Comparison of ENCODE assay signal across 30 cellular contexts in genomic region chr2:225725726-225726125, GRCh38.
"Had no signal": no experiment of that assay in that cellular context is flagged by ENCODE, and none has a peak within 500 bp of the region (broad histone marks: within the 10 kb centered on the region; RNA-seq: fewer than 3 reads in every experiment).

No MANE protein-coding gene starts in this region.

- H3K9me3 Mint-ChIP-seq: activated naive CD8-positive, alpha-beta T cell treated with anti-CD3 and anti-CD28 coated beads, Interleukin-2, amount 50 U/mL, for 24 hours; activated T-helper 1 cell treated with anti-CD3 and anti-CD28 coated beads, Interleukin-12 subunit alpha, Interleukin-12 subunit beta, Interleukin-2, Interleukin-4 antibody, amounts not matched to agents 30 ng/mL and 10 ng/mL and 1 ng/mL, durations not matched to agents 14 hours and 24 hours and 36 hours; central memory CD8-positive, alpha-beta T cell; type B pancreatic cell had no signal

- H3K27ac Mint-ChIP-seq: activated CD8-positive, alpha-beta T cell treated with anti-CD3 and anti-CD28 coated beads, Interleukin-2, amount 10 ng/mL, durations not matched to agents 7 days and 5 days; activated naive CD8-positive, alpha-beta T cell treated with anti-CD3 and anti-CD28 coated beads, Interleukin-2, amount 50 U/mL, for 24 hours; activated T-helper 1 cell treated with anti-CD3 and anti-CD28 coated beads, Interleukin-12 subunit alpha, Interleukin-12 subunit beta, Interleukin-2, Interleukin-4 antibody, amounts not matched to agents 30 ng/mL and 10 ng/mL and 1 ng/mL, durations not matched to agents 14 hours and 24 hours and 36 hours; immature natural killer cell; natural killer cell; progenitor cell of endocrine pancreas; type B pancreatic cell had no signal

- H3K4me2 ChIP-seq: hepatocyte had no signal

- H3K4me1 Mint-ChIP-seq: activated naive CD8-positive, alpha-beta T cell treated with anti-CD3 and anti-CD28 coated beads, Interleukin-2, amount 50 U/mL, for 24 hours; central memory CD8-positive, alpha-beta T cell; immature natural killer cell; natural killer cell had no signal

- H2AFZ ChIP-seq: hepatocyte had no signal

- H3K4me3 ChIP-seq: breast epithelium, hepatocyte, left lung, lung, spleen, thoracic aorta had no signal

- H3K27me3 Mint-ChIP-seq: progenitor cell of endocrine pancreas, type B pancreatic cell had no signal

- DNase-seq: activated CD4-positive, alpha-beta T cell treated with anti-CD3 and anti-CD28 coated beads for 1 hour; activated CD4-positive, alpha-beta T cell treated with anti-CD3 and anti-CD28 coated beads, Interleukin-2, amount 50 U/mL, for 1 hour; activated CD8-positive, alpha-beta T cell treated with anti-CD3 and anti-CD28 coated beads, Interleukin-2, amount 10 ng/mL, durations not matched to agents 7 days and 5 days; activated gamma-delta T cell; activated naive CD4-positive, alpha-beta T cell treated with anti-CD3 and anti-CD28 coated beads, Interleukin-2, amount 50 U/mL, for 16 hours; activated naive CD8-positive, alpha-beta T cell treated with anti-CD3 and anti-CD28 coated beads, Interleukin-2, amount 50 U/mL, for 24 hours; aorta; effector memory CD4-positive, alpha-beta T cell; glutamatergic neuron; immature natural killer cell; kidney glomerular epithelial cell; left lung; midbrain; natural killer cell; retina; spleen; stimulated activated CD4-positive, alpha-beta T cell treated with anti-CD3 and anti-CD28 coated beads, Interleukin-4, amount 100 ng/mL, for 24 hours; stimulated activated naive CD4-positive, alpha-beta T cell treated with Interleukin-2 at 50 U/mL for 16 hours; T-helper 9 cell had no signal

- FAIRE-seq: colon, frontal cortex had no signal

- H3K4me1 ChIP-seq: breast epithelium, left lung, spleen had no signal

- ATAC-seq: activated CD8-positive, alpha-beta T cell treated with anti-CD3 and anti-CD28 coated beads, Interleukin-2, amount 10 ng/mL, durations not matched to agents 7 days and 5 days; activated naive CD8-positive, alpha-beta T cell treated with anti-CD3 and anti-CD28 coated beads, Interleukin-2, amount 50 U/mL, for 24 hours; esophagus mucosa; left lung; natural killer cell had no signal

- H3K4me3 Mint-ChIP-seq: activated CD8-positive, alpha-beta T cell treated with anti-CD3 and anti-CD28 coated beads, Interleukin-2, amount 10 ng/mL, durations not matched to agents 7 days and 5 days; activated naive CD8-positive, alpha-beta T cell treated with anti-CD3 and anti-CD28 coated beads, Interleukin-2, amount 50 U/mL, for 24 hours; activated T-helper 1 cell treated with anti-CD3 and anti-CD28 coated beads, Interleukin-12 subunit alpha, Interleukin-12 subunit beta, Interleukin-2, Interleukin-4 antibody, amounts not matched to agents 30 ng/mL and 10 ng/mL and 1 ng/mL, durations not matched to agents 14 hours and 24 hours and 36 hours; central memory CD8-positive, alpha-beta T cell; immature natural killer cell; natural killer cell; type B pancreatic cell had no signal

- H3K9me3 ChIP-seq: breast epithelium, left lung, spleen, thoracic aorta had no signal

- H3K79me2 ChIP-seq: hepatocyte had no signal

- H3K36me3 ChIP-seq: breast epithelium, left lung, spleen, thoracic aorta had no signal

- H3K27me3 ChIP-seq: breast epithelium, hepatocyte, left lung, spleen had no signal

- H3K36me3 Mint-ChIP-seq: immature natural killer cell, natural killer cell, type B pancreatic cell had no signal

- H3K27ac ChIP-seq: breast epithelium, hepatocyte, left lung, spleen, thoracic aorta had no signal
